ENCODE assay signal across 15 cellular contexts in the genomic region with DNA sequence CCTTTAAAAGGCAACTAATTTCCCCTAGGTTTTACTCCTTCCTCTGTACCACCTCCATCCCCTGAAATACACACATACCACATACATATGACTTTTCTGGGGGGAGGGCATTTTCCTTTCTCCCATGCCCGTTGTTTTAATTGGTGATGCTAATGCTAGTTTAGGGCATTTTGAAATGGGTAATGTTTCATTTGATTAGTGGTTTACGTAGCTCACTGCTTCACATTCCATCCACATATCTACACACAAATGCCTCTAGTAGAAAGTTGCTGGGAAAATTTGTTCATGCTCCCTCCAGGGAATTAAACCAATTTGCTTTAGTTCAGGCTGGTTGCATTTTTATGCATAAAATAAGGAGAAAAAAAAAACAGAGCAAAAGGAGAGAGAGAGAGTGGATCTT.
"Had no signal": no experiment of that assay in that cellular context is flagged by ENCODE, and none has a peak within 500 bp of the region (broad histone marks: within the 10 kb centered on the region; RNA-seq: fewer than 3 reads in every experiment).

No MANE protein-coding gene starts in this region.

- H3K4me3 ChIP-seq: breast epithelium, esophagus squamous epithelium, hepatocyte, right lobe of liver, spleen, tibial nerve, vagina had no signal

- H3K36me3 Mint-ChIP-seq: activated naive CD4-positive, alpha-beta T cell treated with anti-CD3 and anti-CD28 coated beads, Interleukin-2, amount 50 U/mL, for 72 hours; stimulated activated memory B cell treated with anti-CD40 and anti-IgM and Interleukin-4, amounts not matched to agents 10 μg/mL and 1 μg/mL and 100 μg/mL, for 72 hours had no signal

- H2AFZ ChIP-seq: hepatocyte had no signal

- H3K4me1 ChIP-seq: breast epithelium, right lobe of liver, spleen, tibial nerve had no signal

- H3K4me2 ChIP-seq: hepatocyte had no signal

- H3K9me3 Mint-ChIP-seq: activated naive CD4-positive, alpha-beta T cell treated with anti-CD3 and anti-CD28 coated beads, Interleukin-2, amount 50 U/mL, for 72 hours; stimulated activated memory B cell treated with anti-CD40 and anti-IgM and Interleukin-4, amounts not matched to agents 10 μg/mL and 1 μg/mL and 100 μg/mL, for 72 hours had no signal

- H3K79me2 ChIP-seq: hepatocyte had no signal

- H3K27ac ChIP-seq: breast epithelium, esophagus squamous epithelium, hepatocyte, right lobe of liver, spleen, tibial nerve, vagina had no signal

- ATAC-seq: activated naive CD4-positive, alpha-beta T cell treated with anti-CD3 and anti-CD28 coated beads, Interleukin-2, amount 50 U/mL, for 72 hours; right lobe of liver; stimulated activated memory B cell treated with anti-CD40 and anti-IgM and Interleukin-4, amounts not matched to agents 10 μg/mL and 1 μg/mL and 100 μg/mL, for 72 hours had no signal

- H3K27me3 ChIP-seq: breast epithelium, esophagus squamous epithelium, hepatocyte, right lobe of liver, spleen, tibial nerve, vagina had no signal

- H3K4me1 Mint-ChIP-seq: stimulated activated memory B cell treated with anti-CD40 and anti-IgM and Interleukin-4, amounts not matched to agents 10 μg/mL and 1 μg/mL and 100 μg/mL, for 72 hours had no signal

- H3K4me3 Mint-ChIP-seq: stimulated activated memory B cell treated with anti-CD40 and anti-IgM and Interleukin-4, amounts not matched to agents 10 μg/mL and 1 μg/mL and 100 μg/mL, for 72 hours had no signal

- DNase-seq: activated CD4-positive, alpha-beta T cell treated with anti-CD3 and anti-CD28 coated beads, Interleukin-2, amount 50 U/mL, for 1 hour; activated effector memory CD4-positive, alpha-beta T cell treated with Interleukin-2 at 50 U/mL for 16 hours; activated T-cell treated with anti-CD3 and anti-CD28 coated beads, Interleukin-2, amount 50 U/mL, for 1 hour; amygdala; esophagus squamous epithelium; kidney glomerular epithelial cell; right lobe of liver; spleen; stimulated activated CD4-positive, alpha-beta T cell treated with anti-CD3 and anti-CD28 coated beads, Interleukin-1b, Interleukin-23, amount 100 ng/mL, for 48 hours had no signal

- H3K36me3 ChIP-seq: breast epithelium, esophagus squamous epithelium, right lobe of liver, spleen, tibial nerve, vagina had no signal

- H3K27ac Mint-ChIP-seq: stimulated activated memory B cell treated with anti-CD40 and anti-IgM and Interleukin-4, amounts not matched to agents 10 μg/mL and 1 μg/mL and 100 μg/mL, for 72 hours had no signal

- H3K9me3 ChIP-seq: breast epithelium, esophagus squamous epithelium, right lobe of liver, spleen, tibial nerve, vagina had no signal
